8 cellular contexts compared by ENCODE assay signal in genomic region chr1:156625436-156626078, GRCh38.
A peak's percentile ranks its signal among the peaks of the same experiment; 100 is the strongest.
DNase-seq lines count a peak whose midpoint lies in the region; ATAC-seq lines count a peak whose summit lies in the region.

No MANE protein-coding gene starts in this region.

- peaks cover 9% of the 10 kb centered on the region for H3K36me3 Mint-ChIP-seq in effector memory CD8-positive, alpha-beta T cell (ENCODE audit: insufficient read depth)
- H3K36me3 Mint-ChIP-seq in stimulated activated memory B cell treated with anti-CD40 and anti-IgM and Interleukin-4, amounts not matched to agents 10 μg/mL and 1 μg/mL and 100 μg/mL, for 72 hours, result no peaks in the 10 kb centered on the region

- H3K9me3 Mint-ChIP-seq in effector memory CD8-positive, alpha-beta T cell, result no peaks in the 10 kb centered on the region
- no peaks in the 10 kb centered on the region for H3K9me3 Mint-ChIP-seq in stimulated activated memory B cell treated with anti-CD40 and anti-IgM and Interleukin-4, amounts not matched to agents 10 μg/mL and 1 μg/mL and 100 μg/mL, for 72 hours

- DNase-seq in GM03348 (ENCODE audit: low spot score) (peak; percentile 68), NCI-H128 (lab: John Stamatoyannopoulos, UW; ENCODE audit: unreplicated experiment) (peak; percentile 63), midbrain (lab: John Stamatoyannopoulos, UW) (peak; percentile 68), foreskin melanocyte (no peak)
- peak; percentile 90 for DNase-seq in activated CD8-positive, alpha-beta memory T cell treated with anti-CD3 and anti-CD28 coated beads for 24 hours
- DNase-seq in effector memory CD8-positive, alpha-beta T cell, result peak; percentile 58 to 65 (median 62)

- peaks cover 77 to 86% of the 10 kb centered on the region in 2 donors for H3K27me3 Mint-ChIP-seq in effector memory CD8-positive, alpha-beta T cell
- H3K27me3 Mint-ChIP-seq in stimulated activated memory B cell treated with anti-CD40 and anti-IgM and Interleukin-4, amounts not matched to agents 10 μg/mL and 1 μg/mL and 100 μg/mL, for 72 hours, result peaks cover 50% of the 10 kb centered on the region

- H3K4me1 Mint-ChIP-seq in effector memory CD8-positive, alpha-beta T cell (ENCODE audit: low read depth in 2 of 2), result peaks cover 7 to 10% of the 10 kb centered on the region in 2 donors
- H3K4me1 Mint-ChIP-seq in stimulated activated memory B cell treated with anti-CD40 and anti-IgM and Interleukin-4, amounts not matched to agents 10 μg/mL and 1 μg/mL and 100 μg/mL, for 72 hours, result peaks cover 15% of the 10 kb centered on the region

- no peak overlapping the region for H3K27ac Mint-ChIP-seq in effector memory CD8-positive, alpha-beta T cell
- H3K27ac Mint-ChIP-seq in stimulated activated memory B cell treated with anti-CD40 and anti-IgM and Interleukin-4, amounts not matched to agents 10 μg/mL and 1 μg/mL and 100 μg/mL, for 72 hours, result no peak overlapping the region

- ATAC-seq in effector memory CD8-positive, alpha-beta T cell (replicated peaks), result peak; percentile 67
- ATAC-seq in stimulated activated memory B cell treated with anti-CD40 and anti-IgM and Interleukin-4, amounts not matched to agents 10 μg/mL and 1 μg/mL and 100 μg/mL, for 72 hours, result peak; percentile 56
- no peak for ATAC-seq in GM21825 (IDR thresholded peaks at IDR 0.05; ENCODE audit: unreplicated experiment)

- H3K4me3 Mint-ChIP-seq in effector memory CD8-positive, alpha-beta T cell, result peak overlapping the region; percentile 68 to 74
- H3K4me3 Mint-ChIP-seq in stimulated activated memory B cell treated with anti-CD40 and anti-IgM and Interleukin-4, amounts not matched to agents 10 μg/mL and 1 μg/mL and 100 μg/mL, for 72 hours, result peak overlapping the region; percentile 57
